ENCODE assay signal across 15 cellular contexts in genomic region chr6:147970970-147971369, GRCh38.
DNase-seq lines count a peak whose midpoint lies in the region; ATAC-seq, FAIRE-seq and TF ChIP-seq lines count a peak whose summit lies in the region.
"Had no signal": no experiment of that assay in that cellular context is flagged by ENCODE, and none has a peak within 500 bp of the region (broad histone marks: within the 10 kb centered on the region; RNA-seq: fewer than 3 reads in every experiment).

No MANE protein-coding gene starts in this region.

- FAIRE-seq in D721Med (lab: Jason Lieb, UNC), result no peak

- in situ Hi-C loops in GM13976 (cut with MboI; ENCODE audit: low sequenced_read_pairs, unreplicated experiment), result no loop called here

- ATAC-seq in HG02759 (IDR thresholded peaks at IDR 0.05; ENCODE audit: unreplicated experiment), result peak; percentile 56
- ATAC-seq: pancreas had no signal

- DNase-seq in D721Med (ENCODE audit: insufficient read length, low spot score) (no peak), RPMI8226 (peak; percentile 3), fibroblast of pulmonary artery (ENCODE audit: low read depth) (peak; percentile 15), cerebellar nuclear complex (lab: John Stamatoyannopoulos, UW) (no peak), NCI-H2029 treated with DMSO at 0.1 percent for 48 hours (lab: John Stamatoyannopoulos, UW) (no peak), GM13976 (ENCODE audit: low spot score) (no peak), DMS79 (lab: John Stamatoyannopoulos, UW) (no peak)
- DNase-seq: anterior cingulate cortex, HFFc6, kidney glomerular epithelial cell, NCI-H2081 treated with DMSO at 0.1 percent for 48 hours, pancreas had no signal

- peak; percentile 40 for TF ChIP-seq CTCF in D721Med (IDR thresholded peaks at IDR 0.05; ENCODE audit: insufficient read depth, missing control alignments)
- TF ChIP-seq CTCF in fibroblast of pulmonary artery (IDR thresholded peaks at IDR 0.05; ENCODE audit: low read length, missing control alignments), result peak; percentile 32
- no peak for TF ChIP-seq CTCF in GM13976 (IDR thresholded peaks at IDR 0.05; ENCODE audit: borderline replicate concordance, control extremely low read depth, extremely low read depth, insufficient read depth, missing control alignments)

- no peak overlapping the region for H3K4me3 ChIP-seq in fibroblast of pulmonary artery (replicated peaks; ENCODE audit: low read depth, low read length)
- H3K4me3 ChIP-seq: esophagus muscularis mucosa, pancreas, thoracic aorta had no signal

Comparison
In these comparisons a context has a peak if more than half of its experiments do, and no peak if none do; other contexts are left out.
1. DNase-seq: peak in RPMI8226 (single experiment) and fibroblast of pulmonary artery (single experiment); none in D721Med (single experiment), cerebellar nuclear complex (0 of 2), NCI-H2029 treated with DMSO at 0.1 percent for 48 hours (single experiment), GM13976 (single experiment) and DMS79 (single experiment).